Comparison of ENCODE assay signal across 11 cellular contexts in the genomic region with DNA sequence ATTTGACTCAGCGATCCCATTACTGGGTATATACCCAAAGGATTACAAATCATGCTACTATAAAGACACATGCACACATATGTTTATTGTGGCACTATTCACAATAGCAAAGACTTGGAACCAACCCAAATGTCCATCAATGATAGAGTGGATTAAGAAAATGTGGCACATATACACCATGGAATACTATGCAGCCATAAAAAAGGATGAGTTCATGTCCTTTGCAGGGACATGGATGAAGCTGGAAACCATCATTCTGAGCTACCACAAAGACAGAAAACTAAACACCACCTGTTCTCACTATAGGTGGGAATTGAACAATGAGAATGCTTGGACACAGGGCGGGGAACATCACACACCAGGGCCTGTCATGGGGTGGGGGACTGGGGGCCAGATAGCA. TPM values are rescaled to one million over a fixed set of nuclear protein-coding genes. Genes with fewer than 3 reads are reported as not detected.
"Had no signal": no experiment of that assay in that cellular context is flagged by ENCODE, and none has a peak within 500 bp of the region (broad histone marks: within the 10 kb centered on the region; RNA-seq: fewer than 3 reads in every experiment).

No MANE protein-coding gene starts in this region.

RNA-seq across cellular contexts. Expression of a gene that starts 43.1 kb away (rescaled TPM):
- total RNA-seq: activated CD4-positive, alpha-beta memory T cell treated with anti-CD3 and anti-CD28 coated beads for 36 hours; activated CD4-positive, alpha-beta memory T cell treated with anti-CD3 and anti-CD28 coated beads, Interleukin-2, amount 10 ng/mL, durations not matched to agents 7 days and 5 days; activated CD4-positive, alpha-beta T cell treated with anti-CD3 and anti-CD28 coated beads for 36 hours; activated CD4-positive, alpha-beta T cell treated with anti-CD3 and anti-CD28 coated beads, Interleukin-2, amount 10 ng/mL, durations not matched to agents 24 days and 14 days; activated CD4-positive, alpha-beta T cell treated with anti-CD3 and anti-CD28 coated beads, Interleukin-2, amount 10 ng/mL, durations not matched to agents 7 days and 5 days; activated CD8-positive, alpha-beta memory T cell treated with anti-CD3 and anti-CD28 coated beads for 36 hours; activated CD8-positive, alpha-beta memory T cell treated with anti-CD3 and anti-CD28 coated beads, Interleukin-2, amount 10 ng/mL, durations not matched to agents 7 days and 5 days; activated CD8-positive, alpha-beta T cell treated with anti-CD3 and anti-CD28 coated beads, Interleukin-2, amount 10 ng/mL, durations not matched to agents 7 days and 5 days; T-helper 1 cell treated with Interleukin-12 subunit alpha and Interleukin-12 subunit beta and Interleukin-4 antibody, amounts not matched to agents 30 ng/mL and 1 ng/mL, for 36 hours; T-helper 17 cell; T-helper 2 cell treated with Interferon-gamma antibody and Interleukin-4, amounts not matched to agents 100 ng/mL and 5 ng/mL, for 36 hours had no signal
